Comparison of ENCODE assay signal across 1 cellular context in genomic region chr16:85512716-85513115, GRCh38.
TF ChIP-seq lines count a peak whose summit lies in the region.

No MANE protein-coding gene starts in this region.

TF ChIP-seq in H1, 55 proteins besides CTCF, POLR2A, EP300 and RAD21 (continued from another document):
- TF ChIP-seq SIN3A (conservative IDR thresholded peaks at IDR 0.05 in 1 of 2, IDR thresholded peaks at IDR 0.05 in 1 of 2; ENCODE audit: low read depth in 1 of 2, low read length in 2 of 2) (no peak), EZH2 (IDR thresholded peaks at IDR 0.05; ENCODE audit: low read depth, low read length, severe bottlenecking) (no peak), CHD1 (IDR thresholded peaks at IDR 0.05; ENCODE audit: low read depth, low read length) (no peak), FOSL1 (IDR thresholded peaks at IDR 0.05; ENCODE audit: insufficient read depth, low read depth, low read length) (no peak), TEAD4 (IDR thresholded peaks at IDR 0.05; ENCODE audit: low read depth, low read length) (no peak), JUN (IDR thresholded peaks at IDR 0.05; ENCODE audit: low read depth, low read length) (no peak)
